In the genomic region with DNA sequence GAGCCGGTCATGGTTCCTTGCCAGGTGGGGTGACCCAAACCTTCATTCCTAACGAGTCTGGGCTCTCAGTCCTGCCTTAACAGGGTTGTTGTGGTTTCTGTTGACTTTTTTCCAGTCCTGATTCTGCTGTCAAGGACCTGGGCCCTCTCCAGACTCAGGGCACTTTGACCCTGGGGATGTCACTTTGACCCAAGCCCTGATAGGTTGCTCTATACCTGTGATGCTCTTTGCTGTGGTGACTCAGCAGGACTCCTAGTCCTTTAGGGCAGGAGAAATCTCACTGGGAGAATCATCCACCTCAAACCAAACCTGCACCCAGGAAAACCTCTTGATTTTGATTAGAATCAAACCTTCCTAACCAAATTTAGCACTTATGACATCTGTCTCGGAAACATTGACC, we compare ENCODE assay signal across 1 cellular context.
TF ChIP-seq lines count a peak whose summit lies in the region.

No MANE protein-coding gene starts in this region.

TF ChIP-seq in HepG2, 621 proteins besides CTCF, POLR2A, EP300 and RAD21 (continues in another document):
- TF ChIP-seq, protein P1, sequence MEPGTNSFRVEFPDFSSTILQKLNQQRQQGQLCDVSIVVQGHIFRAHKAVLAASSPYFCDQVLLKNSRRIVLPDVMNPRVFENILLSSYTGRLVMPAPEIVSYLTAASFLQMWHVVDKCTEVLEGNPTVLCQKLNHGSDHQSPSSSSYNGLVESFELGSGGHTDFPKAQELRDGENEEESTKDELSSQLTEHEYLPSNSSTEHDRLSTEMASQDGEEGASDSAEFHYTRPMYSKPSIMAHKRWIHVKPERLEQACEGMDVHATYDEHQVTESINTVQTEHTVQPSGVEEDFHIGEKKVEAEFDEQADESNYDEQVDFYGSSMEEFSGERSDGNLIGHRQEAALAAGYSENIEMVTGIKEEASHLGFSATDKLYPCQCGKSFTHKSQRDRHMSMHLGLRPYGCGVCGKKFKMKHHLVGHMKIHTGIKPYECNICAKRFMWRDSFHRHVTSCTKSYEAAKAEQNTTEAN (CRISPR knock-in tag; conservative IDR thresholded peaks at IDR 0.05), result no peak
- TF ChIP-seq, protein P2, sequence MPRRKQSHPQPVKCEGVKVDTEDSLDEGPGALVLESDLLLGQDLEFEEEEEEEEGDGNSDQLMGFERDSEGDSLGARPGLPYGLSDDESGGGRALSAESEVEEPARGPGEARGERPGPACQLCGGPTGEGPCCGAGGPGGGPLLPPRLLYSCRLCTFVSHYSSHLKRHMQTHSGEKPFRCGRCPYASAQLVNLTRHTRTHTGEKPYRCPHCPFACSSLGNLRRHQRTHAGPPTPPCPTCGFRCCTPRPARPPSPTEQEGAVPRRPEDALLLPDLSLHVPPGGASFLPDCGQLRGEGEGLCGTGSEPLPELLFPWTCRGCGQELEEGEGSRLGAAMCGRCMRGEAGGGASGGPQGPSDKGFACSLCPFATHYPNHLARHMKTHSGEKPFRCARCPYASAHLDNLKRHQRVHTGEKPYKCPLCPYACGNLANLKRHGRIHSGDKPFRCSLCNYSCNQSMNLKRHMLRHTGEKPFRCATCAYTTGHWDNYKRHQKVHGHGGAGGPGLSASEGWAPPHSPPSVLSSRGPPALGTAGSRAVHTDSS (CRISPR knock-in tag; conservative IDR thresholded peaks at IDR 0.05), result no peak
- TF ChIP-seq ZFX (CRISPR knock-in tag; IDR thresholded peaks at IDR 0.05; ENCODE audit: low read depth) (0 out of 2 replicates have a peak, but pooled peaks have one; percentile 19), SALL1 (CRISPR knock-in tag; IDR thresholded peaks at IDR 0.05) (peak; percentile 17; the same call in 1 of the 2 replicates), NFE2 (CRISPR knock-in tag; IDR thresholded peaks at IDR 0.05) (0 out of 2 replicates have a peak, but pooled peaks have one; percentile 18), TCF7L2 (IDR thresholded peaks at IDR 0.05; ENCODE audit: low read depth, low read length) (no peak), ZNF124 (CRISPR knock-in tag; IDR thresholded peaks at IDR 0.05) (no peak), NR2C2 (CRISPR knock-in tag; IDR thresholded peaks at IDR 0.05; ENCODE audit: borderline replicate concordance) (peak; percentile 94), CREB1 (IDR thresholded peaks at IDR 0.05) (0 out of 2 replicates have a peak, but pooled peaks have one; percentile 1), CREB1 (CRISPR knock-in tag; IDR thresholded peaks at IDR 0.05) (peak; percentile 65), SAP130 (CRISPR knock-in tag; IDR thresholded peaks at IDR 0.05; ENCODE audit: low read depth) (peak; percentile 62), ESRRA (CRISPR knock-in tag; IDR thresholded peaks at IDR 0.05; ENCODE audit: low read depth) (peak; percentile 62; the same call in 1 of the 2 replicates), NFYB (CRISPR knock-in tag; IDR thresholded peaks at IDR 0.05) (peak; percentile 59), ZNF20 (CRISPR knock-in tag; IDR thresholded peaks at IDR 0.05) (no peak), CREM (IDR thresholded peaks at IDR 0.05) (peak; percentile 40; the same call in 1 of the 2 replicates), CREM (CRISPR knock-in tag; IDR thresholded peaks at IDR 0.05) (no peak), NR2F6 (IDR thresholded peaks at IDR 0.05) (peak; percentile 55; the same call in 1 of the 2 replicates), NR2F6 (CRISPR knock-in tag; IDR thresholded peaks at IDR 0.05) (peak; percentile 45; the same call in 1 of the 2 replicates), PAF1 (CRISPR knock-in tag; IDR thresholded peaks at IDR 0.05) (no peak), NFIC (IDR thresholded peaks at IDR 0.05; ENCODE audit: low read length) (no peak), ZNF619 (CRISPR knock-in tag; IDR thresholded peaks at IDR 0.05) (no peak), ZNF562 (CRISPR knock-in tag; IDR thresholded peaks at IDR 0.05; ENCODE audit: borderline replicate concordance) (no peak), FOSL2 (CRISPR knock-in tag; IDR thresholded peaks at IDR 0.05) (peak; percentile 78), SOX6 (IDR thresholded peaks at IDR 0.05) (no peak), SOX6 (CRISPR knock-in tag; IDR thresholded peaks at IDR 0.05) (0 out of 2 replicates have a peak, but pooled peaks have one; percentile 17), ZNF350 (CRISPR knock-in tag; IDR thresholded peaks at IDR 0.05; ENCODE audit: borderline replicate concordance, low read depth) (no peak), HNF4A (CRISPR knock-in tag; IDR thresholded peaks at IDR 0.05) (peak; percentile 80), HNF4G (IDR thresholded peaks at IDR 0.05; ENCODE audit: borderline replicate concordance, low read depth, low read length) (peak; percentile 8; the same call in 1 of the 2 replicates), HNF4G (CRISPR knock-in tag; IDR thresholded peaks at IDR 0.05; ENCODE audit: borderline replicate concordance, low read depth) (no peak), HOXA3 (CRISPR knock-in tag; IDR thresholded peaks at IDR 0.05) (peak; percentile 42), PHF21A (CRISPR knock-in tag; IDR thresholded peaks at IDR 0.05) (0 out of 2 replicates have a peak, but pooled peaks have one; percentile 9), FOXA3 (CRISPR knock-in tag; IDR thresholded peaks at IDR 0.05) (peak; percentile 21; the same call in 1 of the 2 replicates), ZNF547 (CRISPR knock-in tag; IDR thresholded peaks at IDR 0.05) (0 out of 2 replicates have a peak, but pooled peaks have one; percentile 22), GTF3A (CRISPR knock-in tag; conservative IDR thresholded peaks at IDR 0.05) (no peak), POGZ (CRISPR knock-in tag; IDR thresholded peaks at IDR 0.05) (peak; percentile 45; the same call in 1 of the 2 replicates), NFE2L2 (IDR thresholded peaks at IDR 0.05; ENCODE audit: low read length) (peak; percentile 78), NFYC (CRISPR knock-in tag; IDR thresholded peaks at IDR 0.05) (peak; percentile 48; the same call in 1 of the 2 replicates), TBX2 (CRISPR knock-in tag; IDR thresholded peaks at IDR 0.05; ENCODE audit: borderline replicate concordance) (peak; percentile 34; the same call in 1 of the 2 replicates), GATAD2A (CRISPR knock-in tag; IDR thresholded peaks at IDR 0.05) (peak; percentile 38; the same call in 1 of the 2 replicates), MAFG (CRISPR knock-in tag; IDR thresholded peaks at IDR 0.05) (peak; percentile 30; the same call in 1 of the 2 replicates), PLRG1 (conservative IDR thresholded peaks at IDR 0.05) (no peak), ATAD3A (CRISPR knock-in tag; IDR thresholded peaks at IDR 0.05) (no peak), POLR2AphosphoS2 (IDR thresholded peaks at IDR 0.05; ENCODE audit: low read depth, low read length) (no peak)
- TF ChIP-seq, protein P3, sequence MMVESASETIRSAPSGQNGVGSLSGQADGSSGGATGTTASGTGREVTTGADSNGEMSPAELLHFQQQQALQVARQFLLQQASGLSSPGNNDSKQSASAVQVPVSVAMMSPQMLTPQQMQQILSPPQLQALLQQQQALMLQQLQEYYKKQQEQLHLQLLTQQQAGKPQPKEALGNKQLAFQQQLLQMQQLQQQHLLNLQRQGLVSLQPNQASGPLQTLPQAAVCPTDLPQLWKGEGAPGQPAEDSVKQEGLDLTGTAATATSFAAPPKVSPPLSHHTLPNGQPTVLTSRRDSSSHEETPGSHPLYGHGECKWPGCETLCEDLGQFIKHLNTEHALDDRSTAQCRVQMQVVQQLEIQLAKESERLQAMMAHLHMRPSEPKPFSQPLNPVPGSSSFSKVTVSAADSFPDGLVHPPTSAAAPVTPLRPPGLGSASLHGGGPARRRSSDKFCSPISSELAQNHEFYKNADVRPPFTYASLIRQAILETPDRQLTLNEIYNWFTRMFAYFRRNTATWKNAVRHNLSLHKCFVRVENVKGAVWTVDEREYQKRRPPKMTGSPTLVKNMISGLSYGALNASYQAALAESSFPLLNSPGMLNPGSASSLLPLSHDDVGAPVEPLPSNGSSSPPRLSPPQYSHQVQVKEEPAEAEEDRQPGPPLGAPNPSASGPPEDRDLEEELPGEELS (CRISPR knock-in tag; IDR thresholded peaks at IDR 0.05), result peak; percentile 38; the same call in 1 of the 2 replicates
- TF ChIP-seq, protein P4, sequence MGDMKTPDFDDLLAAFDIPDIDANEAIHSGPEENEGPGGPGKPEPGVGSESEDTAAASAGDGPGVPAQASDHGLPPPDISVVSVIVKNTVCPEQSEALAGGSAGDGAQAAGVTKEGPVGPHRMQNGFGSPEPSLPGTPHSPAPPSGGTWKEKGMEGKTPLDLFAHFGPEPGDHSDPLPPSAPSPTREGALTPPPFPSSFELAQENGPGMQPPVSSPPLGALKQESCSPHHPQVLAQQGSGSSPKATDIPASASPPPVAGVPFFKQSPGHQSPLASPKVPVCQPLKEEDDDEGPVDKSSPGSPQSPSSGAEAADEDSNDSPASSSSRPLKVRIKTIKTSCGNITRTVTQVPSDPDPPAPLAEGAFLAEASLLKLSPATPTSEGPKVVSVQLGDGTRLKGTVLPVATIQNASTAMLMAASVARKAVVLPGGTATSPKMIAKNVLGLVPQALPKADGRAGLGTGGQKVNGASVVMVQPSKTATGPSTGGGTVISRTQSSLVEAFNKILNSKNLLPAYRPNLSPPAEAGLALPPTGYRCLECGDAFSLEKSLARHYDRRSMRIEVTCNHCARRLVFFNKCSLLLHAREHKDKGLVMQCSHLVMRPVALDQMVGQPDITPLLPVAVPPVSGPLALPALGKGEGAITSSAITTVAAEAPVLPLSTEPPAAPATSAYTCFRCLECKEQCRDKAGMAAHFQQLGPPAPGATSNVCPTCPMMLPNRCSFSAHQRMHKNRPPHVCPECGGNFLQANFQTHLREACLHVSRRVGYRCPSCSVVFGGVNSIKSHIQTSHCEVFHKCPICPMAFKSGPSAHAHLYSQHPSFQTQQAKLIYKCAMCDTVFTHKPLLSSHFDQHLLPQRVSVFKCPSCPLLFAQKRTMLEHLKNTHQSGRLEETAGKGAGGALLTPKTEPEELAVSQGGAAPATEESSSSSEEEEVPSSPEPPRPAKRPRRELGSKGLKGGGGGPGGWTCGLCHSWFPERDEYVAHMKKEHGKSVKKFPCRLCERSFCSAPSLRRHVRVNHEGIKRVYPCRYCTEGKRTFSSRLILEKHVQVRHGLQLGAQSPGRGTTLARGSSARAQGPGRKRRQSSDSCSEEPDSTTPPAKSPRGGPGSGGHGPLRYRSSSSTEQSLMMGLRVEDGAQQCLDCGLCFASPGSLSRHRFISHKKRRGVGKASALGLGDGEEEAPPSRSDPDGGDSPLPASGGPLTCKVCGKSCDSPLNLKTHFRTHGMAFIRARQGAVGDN (CRISPR knock-in tag; IDR thresholded peaks at IDR 0.05), result peak; percentile 20; the same call in 1 of the 2 replicates
- TF ChIP-seq, protein P5, sequence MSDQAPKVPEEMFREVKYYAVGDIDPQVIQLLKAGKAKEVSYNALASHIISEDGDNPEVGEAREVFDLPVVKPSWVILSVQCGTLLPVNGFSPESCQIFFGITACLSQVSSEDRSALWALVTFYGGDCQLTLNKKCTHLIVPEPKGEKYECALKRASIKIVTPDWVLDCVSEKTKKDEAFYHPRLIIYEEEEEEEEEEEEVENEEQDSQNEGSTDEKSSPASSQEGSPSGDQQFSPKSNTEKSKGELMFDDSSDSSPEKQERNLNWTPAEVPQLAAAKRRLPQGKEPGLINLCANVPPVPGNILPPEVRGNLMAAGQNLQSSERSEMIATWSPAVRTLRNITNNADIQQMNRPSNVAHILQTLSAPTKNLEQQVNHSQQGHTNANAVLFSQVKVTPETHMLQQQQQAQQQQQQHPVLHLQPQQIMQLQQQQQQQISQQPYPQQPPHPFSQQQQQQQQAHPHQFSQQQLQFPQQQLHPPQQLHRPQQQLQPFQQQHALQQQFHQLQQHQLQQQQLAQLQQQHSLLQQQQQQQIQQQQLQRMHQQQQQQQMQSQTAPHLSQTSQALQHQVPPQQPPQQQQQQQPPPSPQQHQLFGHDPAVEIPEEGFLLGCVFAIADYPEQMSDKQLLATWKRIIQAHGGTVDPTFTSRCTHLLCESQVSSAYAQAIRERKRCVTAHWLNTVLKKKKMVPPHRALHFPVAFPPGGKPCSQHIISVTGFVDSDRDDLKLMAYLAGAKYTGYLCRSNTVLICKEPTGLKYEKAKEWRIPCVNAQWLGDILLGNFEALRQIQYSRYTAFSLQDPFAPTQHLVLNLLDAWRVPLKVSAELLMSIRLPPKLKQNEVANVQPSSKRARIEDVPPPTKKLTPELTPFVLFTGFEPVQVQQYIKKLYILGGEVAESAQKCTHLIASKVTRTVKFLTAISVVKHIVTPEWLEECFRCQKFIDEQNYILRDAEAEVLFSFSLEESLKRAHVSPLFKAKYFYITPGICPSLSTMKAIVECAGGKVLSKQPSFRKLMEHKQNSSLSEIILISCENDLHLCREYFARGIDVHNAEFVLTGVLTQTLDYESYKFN (CRISPR knock-in tag; conservative IDR thresholded peaks at IDR 0.05), result 0 out of 2 replicates have a peak, but pooled peaks have one; percentile 28
- TF ChIP-seq, protein P6, sequence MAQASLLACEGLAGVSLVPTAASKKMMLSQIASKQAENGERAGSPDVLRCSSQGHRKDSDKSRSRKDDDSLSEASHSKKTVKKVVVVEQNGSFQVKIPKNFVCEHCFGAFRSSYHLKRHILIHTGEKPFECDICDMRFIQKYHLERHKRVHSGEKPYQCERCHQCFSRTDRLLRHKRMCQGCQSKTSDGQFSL (CRISPR knock-in tag; IDR thresholded peaks at IDR 0.05), result no peak
- TF ChIP-seq, protein P7, sequence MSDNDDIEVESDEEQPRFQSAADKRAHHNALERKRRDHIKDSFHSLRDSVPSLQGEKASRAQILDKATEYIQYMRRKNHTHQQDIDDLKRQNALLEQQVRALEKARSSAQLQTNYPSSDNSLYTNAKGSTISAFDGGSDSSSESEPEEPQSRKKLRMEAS (IDR thresholded peaks at IDR 0.05), result no peak
- TF ChIP-seq, protein P8, sequence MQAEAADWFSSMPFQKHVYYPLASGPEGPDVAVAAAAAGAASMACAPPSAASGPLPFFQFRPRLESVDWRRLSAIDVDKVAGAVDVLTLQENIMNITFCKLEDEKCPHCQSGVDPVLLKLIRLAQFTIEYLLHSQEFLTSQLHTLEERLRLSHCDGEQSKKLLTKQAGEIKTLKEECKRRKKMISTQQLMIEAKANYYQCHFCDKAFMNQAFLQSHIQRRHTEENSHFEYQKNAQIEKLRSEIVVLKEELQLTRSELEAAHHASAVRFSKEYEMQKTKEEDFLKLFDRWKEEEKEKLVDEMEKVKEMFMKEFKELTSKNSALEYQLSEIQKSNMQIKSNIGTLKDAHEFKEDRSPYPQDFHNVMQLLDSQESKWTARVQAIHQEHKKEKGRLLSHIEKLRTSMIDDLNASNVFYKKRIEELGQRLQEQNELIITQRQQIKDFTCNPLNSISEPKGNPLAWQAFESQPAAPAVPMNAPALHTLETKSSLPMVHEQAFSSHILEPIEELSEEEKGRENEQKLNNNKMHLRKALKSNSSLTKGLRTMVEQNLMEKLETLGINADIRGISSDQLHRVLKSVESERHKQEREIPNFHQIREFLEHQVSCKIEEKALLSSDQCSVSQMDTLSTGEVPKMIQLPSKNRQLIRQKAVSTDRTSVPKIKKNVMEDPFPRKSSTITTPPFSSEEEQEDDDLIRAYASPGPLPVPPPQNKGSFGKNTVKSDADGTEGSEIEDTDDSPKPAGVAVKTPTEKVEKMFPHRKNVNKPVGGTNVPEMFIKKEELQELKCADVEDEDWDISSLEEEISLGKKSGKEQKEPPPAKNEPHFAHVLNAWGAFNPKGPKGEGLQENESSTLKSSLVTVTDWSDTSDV (CRISPR knock-in tag; IDR thresholded peaks at IDR 0.05), result no peak
- TF ChIP-seq, protein P9, sequence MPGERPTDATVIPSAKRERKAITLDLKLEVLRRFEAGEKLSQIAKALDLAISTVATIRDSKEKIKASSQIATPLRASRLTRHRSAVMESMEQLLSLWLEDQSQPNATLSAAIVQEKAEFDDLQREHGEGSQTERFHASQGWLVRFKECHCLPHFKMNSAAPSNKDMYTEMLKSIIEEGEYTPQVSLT (CRISPR knock-in tag; IDR thresholded peaks at IDR 0.05; ENCODE audit: borderline replicate concordance, low read depth), result no peak
